12 cellular contexts compared by ENCODE assay signal in genomic region chr20:25054995-25055629, GRCh38. TPM values are rescaled to one million over a fixed set of nuclear protein-coding genes. Genes with fewer than 3 reads are reported as not detected.
DNase-seq lines count a peak whose midpoint lies in the region; ATAC-seq and TF ChIP-seq lines count a peak whose summit lies in the region.
"Had no signal": no experiment of that assay in that cellular context is flagged by ENCODE, and none has a peak within 500 bp of the region (broad histone marks: within the 10 kb centered on the region; RNA-seq: fewer than 3 reads in every experiment).

No MANE protein-coding gene starts in this region.

- H3K9me3 Mint-ChIP-seq in activated naive CD4-positive, alpha-beta T cell treated with anti-CD3 and anti-CD28 coated beads, Interleukin-2, amount 50 U/mL, for 24 hours = no peaks in the 10 kb centered on the region
- H3K9me3 Mint-ChIP-seq in type B pancreatic cell (no peaks in the 10 kb centered on the region), glutamatergic neuron (ENCODE audit: unreplicated experiment) (peaks cover 9% of the 10 kb centered on the region)
- H3K9me3 Mint-ChIP-seq: activated naive CD8-positive, alpha-beta T cell treated with anti-CD3 and anti-CD28 coated beads for 36 hours; stimulated activated effector memory CD8-positive, alpha-beta T cell treated with anti-CD3 and anti-CD28 coated beads, Interleukin-12 subunit alpha, Interleukin-12 subunit beta, amount 100 ng/mL, for 72 hours had no signal

- H3K9me3 ChIP-seq in adipocyte (ENCODE audit: control insufficient read depth, low read length) = no peaks in the 10 kb centered on the region

- no peak for DNase-seq in activated naive CD4-positive, alpha-beta T cell treated with Interleukin-2 at 50 U/mL for 16 hours
- DNase-seq in adipocyte (ENCODE audit: low read depth) (peak; percentile 34), left lobe of liver (ENCODE audit: low spot score) (peak; percentile 47), type B pancreatic cell (ENCODE audit: extremely low spot score, unreplicated experiment) (no peak), NCI-H524 treated with DMSO at 0.1 percent for 48 hours (lab: John Stamatoyannopoulos, UW) (no peak), glutamatergic neuron (no peak)
- DNase-seq: activated naive CD8-positive, alpha-beta T cell treated with anti-CD3 and anti-CD28 coated beads for 36 hours; NCI-H1436 treated with DMSO at 0.1 percent for 48 hours had no signal

- H3K4me3 ChIP-seq in adipocyte (ENCODE audit: low read length) = peak overlapping the region; percentile 85
- H3K4me3 ChIP-seq: SK-N-MC had no signal

- TF ChIP-seq CTCF in type B pancreatic cell (conservative IDR thresholded peaks at IDR 0.05) = no peak
- no peak for TF ChIP-seq CTCF in glutamatergic neuron (IDR thresholded peaks at IDR 0.05; ENCODE audit: partially characterized antibody, unreplicated experiment)

- H3K4me1 Mint-ChIP-seq in activated naive CD4-positive, alpha-beta T cell treated with anti-CD3 and anti-CD28 coated beads, Interleukin-2, amount 50 U/mL, for 24 hours = peaks cover 72% of the 10 kb centered on the region
- H3K4me1 Mint-ChIP-seq in type B pancreatic cell (ENCODE audit: unreplicated experiment) = peaks cover 24% of the 10 kb centered on the region
- no peaks in the 10 kb centered on the region for H3K4me1 Mint-ChIP-seq in glutamatergic neuron (ENCODE audit: low read depth, unreplicated experiment)

- H3K4me3 Mint-ChIP-seq in activated naive CD4-positive, alpha-beta T cell treated with anti-CD3 and anti-CD28 coated beads, Interleukin-2, amount 50 U/mL, for 24 hours = peak overlapping the region; percentile 24
- peak overlapping the region; percentile 34 for H3K4me3 Mint-ChIP-seq in type B pancreatic cell
- H3K4me3 Mint-ChIP-seq in glutamatergic neuron (ENCODE audit: unreplicated experiment) = no peak overlapping the region

- H3K27me3 Mint-ChIP-seq in activated naive CD4-positive, alpha-beta T cell treated with anti-CD3 and anti-CD28 coated beads, Interleukin-2, amount 50 U/mL, for 24 hours = no peaks in the 10 kb centered on the region
- H3K27me3 Mint-ChIP-seq in type B pancreatic cell (peaks cover 18% of the 10 kb centered on the region), glutamatergic neuron (ENCODE audit: unreplicated experiment) (peaks cover 9% of the 10 kb centered on the region)
- H3K27me3 Mint-ChIP-seq: activated naive CD8-positive, alpha-beta T cell treated with anti-CD3 and anti-CD28 coated beads for 36 hours had no signal

- ATAC-seq in left lobe of liver (peak; percentile 5), GM19467 (IDR thresholded peaks at IDR 0.05; ENCODE audit: unreplicated experiment) (no peak)
- ATAC-seq: stimulated activated effector memory CD8-positive, alpha-beta T cell treated with anti-CD3 and anti-CD28 coated beads, Interleukin-12 subunit alpha, Interleukin-12 subunit beta, amount 100 ng/mL, for 72 hours had no signal

- no peak overlapping the region for H3K27ac Mint-ChIP-seq in activated naive CD4-positive, alpha-beta T cell treated with anti-CD3 and anti-CD28 coated beads, Interleukin-2, amount 50 U/mL, for 24 hours
- H3K27ac Mint-ChIP-seq in type B pancreatic cell = peak overlapping the region; percentile 75
- no peak overlapping the region for H3K27ac Mint-ChIP-seq in glutamatergic neuron (ENCODE audit: unreplicated experiment)
- H3K27ac Mint-ChIP-seq: activated naive CD8-positive, alpha-beta T cell treated with anti-CD3 and anti-CD28 coated beads for 36 hours had no signal

- H3K36me3 ChIP-seq in adipocyte (ENCODE audit: control insufficient read depth, insufficient read depth, low read length, severe bottlenecking) = no peaks in the 10 kb centered on the region

- peaks cover 67% of the 10 kb centered on the region for H3K4me1 ChIP-seq in adipocyte (ENCODE audit: control insufficient read depth, insufficient read depth, low read length)

- peaks cover 7% of the 10 kb centered on the region for H3K27me3 ChIP-seq in adipocyte (replicated peaks; ENCODE audit: control insufficient read depth, insufficient read depth, low read length)

- H3K36me3 Mint-ChIP-seq in activated naive CD4-positive, alpha-beta T cell treated with anti-CD3 and anti-CD28 coated beads, Interleukin-2, amount 50 U/mL, for 24 hours = no peaks in the 10 kb centered on the region
- no peaks in the 10 kb centered on the region for H3K36me3 Mint-ChIP-seq in type B pancreatic cell
- H3K36me3 Mint-ChIP-seq in glutamatergic neuron (ENCODE audit: unreplicated experiment) = no peaks in the 10 kb centered on the region
- H3K36me3 Mint-ChIP-seq: activated naive CD8-positive, alpha-beta T cell treated with anti-CD3 and anti-CD28 coated beads for 36 hours had no signal

- no peak overlapping the region for H3K9ac ChIP-seq in adipocyte (ENCODE audit: low read length)

RNA-seq across cellular contexts. Expression of gene ACSS1, which starts 2.8 kb away (rescaled TPM):
- total RNA-seq in left lobe of liver = 9.9 TPM
- total RNA-seq in type B pancreatic cell (ENCODE audit: low replicate concordance) = 22.2 and 27.5 TPM in 2 replicates
- not detected for total RNA-seq in glutamatergic neuron (ENCODE audit: unreplicated experiment)

RNA-seq across cellular contexts. Expression of gene VSX1, which starts 26.8 kb away (rescaled TPM):
- 0.18 TPM for total RNA-seq in left lobe of liver
- not detected in 2 replicates for total RNA-seq in type B pancreatic cell (ENCODE audit: low replicate concordance)
- not detected for total RNA-seq in glutamatergic neuron (ENCODE audit: unreplicated experiment)
- total RNA-seq: activated naive CD8-positive, alpha-beta T cell treated with anti-CD3 and anti-CD28 coated beads for 36 hours had no signal

Comparison
In these comparisons a context has a peak if more than half of its experiments do, and no peak if none do; other contexts are left out.
1. DNase-seq: peak in adipocyte (single experiment) and left lobe of liver (single experiment); none in activated naive CD4-positive, alpha-beta T cell treated with Interleukin-2 at 50 U/mL for 16 hours (single experiment), type B pancreatic cell (single experiment), NCI-H524 treated with DMSO at 0.1 percent for 48 hours (single experiment) and glutamatergic neuron (single experiment).
2. RNA of gene ACSS1, which starts 2.8 kb away (total RNA-seq): 22.2 to 27.5 TPM in type B pancreatic cell and 9.9 TPM in left lobe of liver (single experiment); not detected in glutamatergic neuron (single experiment); every median in the first group is over 10 times any median in the second.